9 cellular contexts compared by ENCODE assay signal in genomic region chr7:118918556-118918955, GRCh38.
DNase-seq lines count a peak whose midpoint lies in the region; FAIRE-seq and TF ChIP-seq lines count a peak whose summit lies in the region.
"Had no signal": no experiment of that assay in that cellular context is flagged by ENCODE, and none has a peak within 500 bp of the region (broad histone marks: within the 10 kb centered on the region; RNA-seq: fewer than 3 reads in every experiment).

No MANE protein-coding gene starts in this region.

- DNase-seq in AML-193 (lab: John Stamatoyannopoulos, UW): peak; percentile 31 to 48
- peak; percentile 1 for DNase-seq in LHCN-M2 (ENCODE audit: low read depth)
- DNase-seq in RCC 7860 (ENCODE audit: low spot score): peak; percentile 21
- DNase-seq in fibroblast of villous mesenchyme (ENCODE audit: low read depth): peak; percentile 32
- no peak for DNase-seq in NCI-H187 (lab: John Stamatoyannopoulos, UW)
- no peak for DNase-seq in GM12892 (ENCODE audit: insufficient read length)
- no peak for DNase-seq in activated CD4-positive, CD25-positive, alpha-beta regulatory T cell (lab: John Stamatoyannopoulos, UW)
- DNase-seq in hepatic stellate cell (ENCODE audit: low spot score): no peak
- DNase-seq: NCI-H146 had no signal

- H3K4me3 ChIP-seq in fibroblast of villous mesenchyme (ENCODE audit: low read depth, low read length): no peak overlapping the region

- FAIRE-seq in RCC 7860 (lab: Jason Lieb, UNC) (peak; percentile 57), GM12892 (lab: Jason Lieb, UNC) (no peak)

- TF ChIP-seq POLR2A in GM12892 (IDR thresholded peaks at IDR 0.05; ENCODE audit: low read depth, low read length): no peak

- TF ChIP-seq CTCF in fibroblast of villous mesenchyme (IDR thresholded peaks at IDR 0.05; ENCODE audit: insufficient read depth, low read depth, low read length): peak; percentile 26

Comparison
In these comparisons a context has a peak if more than half of its experiments do, and no peak if none do; other contexts are left out.
1. DNase-seq: peak in AML-193 (2 of 2), LHCN-M2 (single experiment), RCC 7860 (single experiment) and fibroblast of villous mesenchyme (single experiment); none in NCI-H187 (0 of 2), GM12892 (single experiment), activated CD4-positive, CD25-positive, alpha-beta regulatory T cell (0 of 4) and hepatic stellate cell (single experiment).